11 cellular contexts compared by ENCODE assay signal in the genomic region with DNA sequence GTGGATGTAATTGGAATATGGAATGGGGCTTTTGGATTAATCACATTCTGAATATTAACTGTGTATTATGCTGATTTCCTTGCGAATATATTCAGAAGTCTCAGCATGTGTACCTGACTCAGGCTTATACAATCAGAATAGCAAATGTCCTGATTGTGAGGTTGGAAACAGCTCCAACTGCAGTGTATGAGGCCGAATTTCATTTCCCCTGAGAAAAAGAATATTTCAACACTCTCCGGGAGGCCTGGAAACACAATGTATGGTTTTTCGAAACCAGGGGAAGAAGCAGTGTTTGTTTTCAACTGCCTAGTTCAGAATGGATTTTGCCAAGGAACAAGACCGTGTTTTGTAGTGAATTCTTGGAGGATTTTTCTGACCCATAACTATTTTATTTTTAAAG.
DNase-seq lines count a peak whose midpoint lies in the region; ATAC-seq and TF ChIP-seq lines count a peak whose summit lies in the region.
"Had no signal": no experiment of that assay in that cellular context is flagged by ENCODE, and none has a peak within 500 bp of the region (broad histone marks: within the 10 kb centered on the region; RNA-seq: fewer than 3 reads in every experiment).

No MANE protein-coding gene starts in this region.

- peak overlapping the region; percentile 5 to 18 (median 14) for H3K27ac Mint-ChIP-seq in nephron
- H3K27ac Mint-ChIP-seq: CD4-positive, alpha-beta T cell; GM23338 had no signal

- no peak for TF ChIP-seq CTCF in heart right ventricle (IDR thresholded peaks at IDR 0.05)
- TF ChIP-seq CTCF in nephron (IDR thresholded peaks at IDR 0.05; ENCODE audit: unreplicated experiment in 3 of 3), result no peak

- H3K9me3 Mint-ChIP-seq in nephron, result peaks cover 4% of the 10 kb centered on the region
- H3K9me3 Mint-ChIP-seq: GM23338 had no signal

- ATAC-seq in right cardiac atrium (no peak), heart right ventricle (no peak)
- ATAC-seq: GM23338 had no signal

- H3K4me1 ChIP-seq in right cardiac atrium (ENCODE audit: control insufficient read depth, insufficient read depth, low read length) (no peaks in the 10 kb centered on the region), heart right ventricle (no peaks in the 10 kb centered on the region)
- H3K4me1 ChIP-seq: Caco-2 had no signal

- H3K4me1 Mint-ChIP-seq in nephron, result peaks cover 4% of the 10 kb centered on the region
- H3K4me1 Mint-ChIP-seq: GM23338 had no signal

- 52% methylated on average over 5 of the region's 5 CpGs for WGBS in right cardiac atrium
- WGBS in heart right ventricle, 2 donors, result 57 to 62% methylated on average over 5 of the region's 5 CpGs

- no peaks in the 10 kb centered on the region for H3K36me3 ChIP-seq in heart right ventricle

- peak overlapping the region; percentile 57 for H3K27ac ChIP-seq in right cardiac atrium (ENCODE audit: low read length)
- H3K27ac ChIP-seq in heart right ventricle, result no peak overlapping the region
- H3K27ac ChIP-seq: C4-2B had no signal

- H3K4me3 ChIP-seq in right cardiac atrium (ENCODE audit: low read length), result no peak overlapping the region
- H3K4me3 ChIP-seq in heart right ventricle, result no peak overlapping the region
- H3K4me3 ChIP-seq: GM23338 had no signal

- no peak for DNase-seq in right cardiac atrium
- no peak for DNase-seq in heart right ventricle
- peak; percentile 18 for DNase-seq in fibroblast of peridontal ligament (ENCODE audit: extremely low read depth)
- no peak for DNase-seq in NCI-H82 treated with DMSO at 0.1 percent for 48 hours (lab: John Stamatoyannopoulos, UW; ENCODE audit: unreplicated experiment)
- no peak for DNase-seq in AG20443 (ENCODE audit: low spot score)
- DNase-seq: Caco-2; CD4-positive, alpha-beta T cell; HCEC 1CT had no signal

- H3K27me3 ChIP-seq in right cardiac atrium (ENCODE audit: control insufficient read depth, insufficient read depth) (no peaks in the 10 kb centered on the region), heart right ventricle (peaks cover 0 to 28% (median 10%) of the 10 kb centered on the region in 7 donors)

- H3K9me3 ChIP-seq in right cardiac atrium (ENCODE audit: control insufficient read depth, low read length), result no peaks in the 10 kb centered on the region
- H3K9me3 ChIP-seq in heart right ventricle, result peaks cover 0 to 17% (median 0%) of the 10 kb centered on the region in 11 donors
- H3K9me3 ChIP-seq: Caco-2 had no signal

- H3K36me3 Mint-ChIP-seq in nephron (ENCODE audit: low read depth), result no peaks in the 10 kb centered on the region

- peaks cover 27% of the 10 kb centered on the region for H3K27me3 Mint-ChIP-seq in nephron (ENCODE audit: low read depth)

- intact Hi-C loops in right cardiac atrium (cut with DNase I) (no loop called here), heart right ventricle (cut with DNase I) (no loop called here)

- H3K4me3 Mint-ChIP-seq in nephron, result no peak overlapping the region
- H3K4me3 Mint-ChIP-seq: CD4-positive, alpha-beta T cell; GM23338 had no signal
